24 cellular contexts compared by ENCODE assay signal in the genomic region with DNA sequence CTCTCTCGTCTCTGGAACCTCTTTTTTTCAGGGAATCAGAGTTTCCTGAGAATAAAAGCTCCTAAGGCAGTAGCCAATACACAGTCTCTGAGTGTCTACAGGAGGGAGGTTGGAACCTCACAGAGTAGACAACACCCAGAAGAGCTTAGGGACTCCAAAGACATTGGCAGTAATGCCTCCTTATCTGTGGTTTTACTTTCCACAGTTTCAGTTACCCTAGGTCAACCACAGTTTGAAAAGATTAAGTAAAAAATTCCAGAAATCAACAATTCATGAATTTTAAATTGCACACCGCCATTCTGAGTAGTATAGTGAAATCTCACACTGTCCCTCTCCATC. TPM values are rescaled to one million over a fixed set of nuclear protein-coding genes. Genes with fewer than 3 reads are reported as not detected.
"Had no signal": no experiment of that assay in that cellular context is flagged by ENCODE, and none has a peak within 500 bp of the region (broad histone marks: within the 10 kb centered on the region; RNA-seq: fewer than 3 reads in every experiment).

No MANE protein-coding gene starts in this region.

- DNase-seq: activated CD4-positive, alpha-beta memory T cell treated with anti-CD3 and anti-CD28 coated beads, Interleukin-2, amount 10 ng/mL, durations not matched to agents 7 days and 5 days; activated CD4-positive, alpha-beta T cell treated with anti-CD3 and anti-CD28 coated beads for 1 hour; activated CD4-positive, alpha-beta T cell treated with anti-CD3 and anti-CD28 coated beads, Interleukin-2, amount 10 ng/mL, durations not matched to agents 7 days and 5 days; activated naive CD4-positive, alpha-beta T cell; activated T-cell treated with anti-CD3 and anti-CD28 coated beads, Interleukin-2, amount 50 U/mL, for 4 hours; dermis blood vessel endothelial cell; effector CD4-positive, alpha-beta T cell; heart right ventricle; left ventricle myocardium inferior; mucosa of descending colon; right lobe of liver; stimulated activated CD4-positive, alpha-beta T cell treated with anti-CD3 and anti-CD28 coated beads, Interleukin-4, amount 100 ng/mL, for 24 hours; T-helper 1 cell; uterus had no signal

- H3K27me3 ChIP-seq: breast epithelium, heart right ventricle, right lobe of liver, uterus had no signal

- H3K36me3 ChIP-seq: breast epithelium, heart right ventricle, left ventricle myocardium inferior, right lobe of liver, uterus had no signal

- H3K4me3 ChIP-seq: breast epithelium, heart right ventricle, left ventricle myocardium inferior, lung, mucosa of descending colon, right lobe of liver, skin epidermis, uterus had no signal

- H3K9me3 ChIP-seq: breast epithelium, heart right ventricle, left ventricle myocardium inferior, mucosa of descending colon, right lobe of liver, uterus had no signal

- ATAC-seq: activated naive CD4-positive, alpha-beta T cell treated with anti-CD3 and anti-CD28 coated beads, Interleukin-2, amount 50 U/mL, for 72 hours; activated T-cell treated with anti-CD3 and anti-CD28 coated beads, Interleukin-2, amount 50 U/mL, for 4 hours; heart right ventricle; mucosa of descending colon; natural killer cell treated with Interleukin-12 subunit alpha and Interleukin-12 subunit beta and Interleukin-15 and Interleukin-18, amount 100 ng/mL, for 72 hours; right lobe of liver; stimulated activated effector memory CD8-positive, alpha-beta T cell treated with anti-CD3 and anti-CD28 coated beads, Interleukin-12 subunit alpha, Interleukin-12 subunit beta, amount 100 ng/mL, for 72 hours; WTC11 had no signal

- H3K27ac ChIP-seq: breast epithelium, epithelial cell of prostate, left ventricle myocardium inferior, right lobe of liver, skin epidermis, uterus had no signal

- H3K4me1 ChIP-seq: breast epithelium, uterus had no signal

RNA-seq across cellular contexts. Expression of gene SSUH2, which starts 47.1 kb away (rescaled TPM):
- total RNA-seq: activated CD4-positive, alpha-beta memory T cell treated with anti-CD3 and anti-CD28 coated beads, Interleukin-2, amount 10 ng/mL, durations not matched to agents 7 days and 5 days; activated CD4-positive, alpha-beta T cell treated with anti-CD3 and anti-CD28 coated beads, Interleukin-2, amount 10 ng/mL, durations not matched to agents 7 days and 5 days; activated T-cell treated with anti-CD3 and anti-CD28 coated beads, Interleukin-2, amount 50 U/mL, for 4 hours; dermis blood vessel endothelial cell; glomerular endothelial cell; natural killer cell treated with Interleukin-12 subunit alpha and Interleukin-12 subunit beta and Interleukin-15 and Interleukin-18, amount 100 ng/mL, for 72 hours; osteoblast had no signal
